ENCODE assay signal across 23 cellular contexts in the genomic region with DNA sequence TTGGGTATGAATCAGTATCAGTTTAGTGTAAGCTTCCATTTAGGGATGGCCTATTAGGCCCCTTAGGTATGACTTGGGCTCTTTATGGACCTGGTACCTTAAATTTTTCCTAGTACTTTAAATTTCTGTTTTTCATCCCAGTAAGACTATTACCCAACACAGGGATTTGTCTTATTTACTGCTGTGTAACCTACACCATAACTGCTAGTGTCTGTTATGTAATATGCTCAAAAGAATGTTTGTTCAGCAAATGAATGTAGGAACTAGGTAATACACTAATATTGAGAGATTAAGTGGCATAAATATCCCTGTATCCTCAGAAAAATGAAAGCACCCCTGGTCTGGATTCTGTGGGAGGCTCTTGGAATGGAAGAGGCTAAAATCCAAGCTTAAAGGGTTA.
"Had no signal": no experiment of that assay in that cellular context is flagged by ENCODE, and none has a peak within 500 bp of the region (broad histone marks: within the 10 kb centered on the region; RNA-seq: fewer than 3 reads in every experiment).

No MANE protein-coding gene starts in this region.

- H3K27ac ChIP-seq: brain microvascular endothelial cell, SJCRH30, VCaP had no signal

- H3K27ac Mint-ChIP-seq: activated CD4-positive, alpha-beta memory T cell treated with anti-CD3 and anti-CD28 coated beads, Interleukin-2, amount 10 ng/mL, durations not matched to agents 7 days and 5 days; activated CD4-positive, alpha-beta T cell treated with anti-CD3 and anti-CD28 coated beads for 36 hours; activated naive CD4-positive, alpha-beta T cell treated with anti-CD3 and anti-CD28 coated beads for 36 hours; activated naive CD8-positive, alpha-beta T cell; activated T-helper 17 cell treated with anti-CD3 and anti-CD28 coated beads, Interleukin-2, amount 50 U/mL, for 72 hours had no signal

- DNase-seq: activated CD4-positive, alpha-beta memory T cell treated with anti-CD3 and anti-CD28 coated beads, Interleukin-2, amount 10 ng/mL, durations not matched to agents 7 days and 5 days; activated CD4-positive, alpha-beta T cell treated with anti-CD3 and anti-CD28 coated beads for 36 hours; activated CD4-positive, alpha-beta T cell treated with anti-CD3 and anti-CD28 coated beads, Interleukin-2, amount 50 U/mL, for 1 hour; activated gamma-delta T cell; activated naive CD4-positive, alpha-beta T cell treated with anti-CD3 and anti-CD28 coated beads for 36 hours; activated T-cell treated with anti-CD3 and anti-CD28 coated beads for 4 hours; activated T-cell treated with anti-CD3 and anti-CD28 coated beads, Interleukin-2, amount 50 U/mL, for 48 hours; brain microvascular endothelial cell; caudate nucleus; KBM-7; NCI-H1092; NCI-H1417; NCI-H187; NCI-H2081; NCI-H2227 treated with DMSO at 0.1 percent for 48 hours; NCI-H446 treated with DMSO at 0.1 percent for 48 hours; NCI-H526 treated with DMSO at 0.1 percent for 48 hours; SJCRH30; SK-N-SH; T-helper 1 cell had no signal

- H3K9me3 Mint-ChIP-seq: activated CD4-positive, alpha-beta memory T cell treated with anti-CD3 and anti-CD28 coated beads, Interleukin-2, amount 10 ng/mL, durations not matched to agents 7 days and 5 days; activated naive CD4-positive, alpha-beta T cell treated with anti-CD3 and anti-CD28 coated beads for 36 hours; activated T-helper 17 cell treated with anti-CD3 and anti-CD28 coated beads, Interleukin-2, amount 50 U/mL, for 72 hours had no signal

- H3K36me3 ChIP-seq: brain microvascular endothelial cell, SJCRH30 had no signal

- H3K4me3 ChIP-seq: SJCRH30 had no signal

- H3K4me3 Mint-ChIP-seq: activated CD4-positive, alpha-beta memory T cell treated with anti-CD3 and anti-CD28 coated beads, Interleukin-2, amount 10 ng/mL, durations not matched to agents 7 days and 5 days; activated CD4-positive, alpha-beta T cell treated with anti-CD3 and anti-CD28 coated beads for 36 hours; activated naive CD4-positive, alpha-beta T cell treated with anti-CD3 and anti-CD28 coated beads for 36 hours; activated naive CD8-positive, alpha-beta T cell; activated T-helper 17 cell treated with anti-CD3 and anti-CD28 coated beads, Interleukin-2, amount 50 U/mL, for 72 hours had no signal

- H3K27me3 Mint-ChIP-seq: activated CD4-positive, alpha-beta memory T cell treated with anti-CD3 and anti-CD28 coated beads, Interleukin-2, amount 10 ng/mL, durations not matched to agents 7 days and 5 days had no signal

- H3K36me3 Mint-ChIP-seq: activated naive CD8-positive, alpha-beta T cell had no signal

- ATAC-seq: activated CD4-positive, alpha-beta T cell treated with anti-CD3 and anti-CD28 coated beads for 36 hours; activated T-helper 17 cell treated with anti-CD3 and anti-CD28 coated beads, Interleukin-2, amount 50 U/mL, for 72 hours had no signal

- H3K4me1 Mint-ChIP-seq: activated CD4-positive, alpha-beta memory T cell treated with anti-CD3 and anti-CD28 coated beads, Interleukin-2, amount 10 ng/mL, durations not matched to agents 7 days and 5 days; activated CD4-positive, alpha-beta T cell treated with anti-CD3 and anti-CD28 coated beads for 36 hours; activated T-helper 17 cell treated with anti-CD3 and anti-CD28 coated beads, Interleukin-2, amount 50 U/mL, for 72 hours had no signal

- H3K9me3 ChIP-seq: SJCRH30, SK-N-SH had no signal

- H3K27me3 ChIP-seq: brain microvascular endothelial cell, SJCRH30 had no signal
